Comparison of ENCODE assay signal across 7 cellular contexts in the genomic region with DNA sequence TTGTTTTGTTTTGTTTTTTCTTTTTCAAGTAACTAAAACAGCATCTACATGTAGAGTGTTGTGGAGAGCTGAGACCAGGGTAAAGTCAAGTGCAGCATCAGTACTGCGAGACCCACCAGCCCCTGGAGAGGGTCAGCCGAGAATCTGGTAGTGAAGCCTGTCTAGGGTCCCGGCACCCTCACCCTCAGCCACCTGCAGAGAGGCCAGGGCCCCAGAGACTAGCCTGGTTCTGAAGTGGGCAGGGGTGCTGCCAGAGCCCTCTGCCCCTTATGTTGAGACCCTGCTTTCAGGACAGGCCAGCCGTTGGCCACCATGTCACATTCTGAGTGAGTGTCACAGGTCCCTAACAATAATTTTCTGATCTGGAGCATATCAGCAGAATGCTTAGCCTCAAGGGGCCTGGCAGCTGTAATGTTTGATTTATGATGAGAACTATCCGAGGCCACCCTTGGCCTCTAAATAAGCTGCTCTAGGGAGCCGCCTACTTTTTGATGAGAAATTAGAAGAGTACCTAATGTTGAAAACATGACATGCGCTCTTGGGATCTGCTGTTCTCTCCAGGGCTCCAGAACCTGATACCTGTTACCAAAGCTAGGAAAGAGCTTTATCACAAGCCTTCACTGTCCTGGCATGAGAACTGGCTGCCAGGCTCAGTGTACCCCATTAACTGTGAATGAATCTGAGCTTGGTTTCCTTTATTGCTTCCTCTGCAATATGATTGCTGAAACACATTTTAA.
DNase-seq lines count a peak whose midpoint lies in the region; ATAC-seq, FAIRE-seq and TF ChIP-seq lines count a peak whose summit lies in the region.
"Not testable (repeated sequence)": the region's sequence is repeated elsewhere in the genome, so short reads cannot be mapped to it uniquely, and the experiment has no call there.

No MANE protein-coding gene starts in this region.

- SMC1A ChIA-PET in GM12878 (lab: Charles Lee; ENCODE audit: uncharacterized antibody, unreplicated experiment), result not testable (repeated sequence)

- not testable (repeated sequence) for H3K27me3 ChIP-seq in HCT116 (ENCODE audit: insufficient read depth, low read length); PC-9 (ENCODE audit: insufficient read depth, low read depth); GM12878 (replicated peaks in 1 of 2; ENCODE audit: control insufficient read depth in 2 of 2, insufficient read depth in 2 of 2, low read length in 1 of 2); left ventricle myocardium inferior (ENCODE audit: low read depth); skeletal muscle tissue (ENCODE audit: control insufficient read depth in 3 of 3, insufficient read depth in 3 of 3, low read length in 3 of 3)

- not testable (repeated sequence) for H3K36me3 ChIP-seq in HCT116 (ENCODE audit: control insufficient read depth in 1 of 2, insufficient read depth in 2 of 2, low read length in 2 of 2); GM12878 (ENCODE audit: control insufficient read depth in 2 of 2, insufficient read depth in 2 of 2, low read length in 1 of 2); skeletal muscle tissue (ENCODE audit: control insufficient read depth in 3 of 3, insufficient read depth in 3 of 3, low read length in 3 of 3)
- H3K36me3 ChIP-seq in PC-9 (ENCODE audit: low read depth) (peaks cover 47% of the 10 kb centered on the region), left ventricle myocardium inferior (peaks cover 21% of the 10 kb centered on the region)

- not testable (repeated sequence) for H4K20me1 ChIP-seq in HCT116 (ENCODE audit: insufficient read depth); PC-9 (ENCODE audit: insufficient read depth); GM12878 (ENCODE audit: control insufficient read depth, insufficient read depth)

- H3K79me2 ChIP-seq in HCT116 (ENCODE audit: insufficient read depth, low read length); GM12878 (ENCODE audit: control insufficient read depth, insufficient read depth, low read length): not testable (repeated sequence)
- peaks cover 83% of the 10 kb centered on the region for H3K79me2 ChIP-seq in PC-9 (ENCODE audit: low read depth)

- H3K4me2 ChIP-seq in HCT116 (ENCODE audit: low read length); PC-9; GM12878 (ENCODE audit: control insufficient read depth, insufficient read depth): not testable (repeated sequence)

- TSS peak; percentile 18 for BruUV-seq in HCT116 (replicated peaks; lab: Mats Ljungman, UMichigan)
- not testable (repeated sequence) for BruUV-seq in PC-9 (replicated peaks; lab: Mats Ljungman, UMichigan)
- TSS peak; percentile 29 for BruUV-seq in GM12878 (replicated peaks; lab: Mats Ljungman, UMichigan)

- not testable (repeated sequence) for DNase-seq in HCT116 (ENCODE audit: low read depth, low spot score); GM12878 (ENCODE audit: low read depth, low spot score); chondrocyte (ENCODE audit: low spot score); left ventricle myocardium inferior; neural crest cell (ENCODE audit: low read depth, low spot score)
- DNase-seq in PC-9, result peak in 1 of 2 experiments; percentile 28

- H3K9me2 ChIP-seq in HCT116 (ENCODE audit: insufficient read depth); PC-9 (ENCODE audit: insufficient read depth): not testable (repeated sequence)

- peaks cover 50% of the 10 kb centered on the region for H3F3A ChIP-seq in PC-9 (ENCODE audit: insufficient read depth, low read depth)

- not testable (repeated sequence) for H3K27me3 Mint-ChIP-seq in chondrocyte (ENCODE audit: low read depth); neural crest cell (ENCODE audit: low read depth)

- not testable (repeated sequence) for TF ChIP-seq EP300 in GM12878 (IDR thresholded peaks at IDR 0.05; ENCODE audit: borderline replicate concordance in 1 of 2, control insufficient read depth in 1 of 2, low read depth in 2 of 2, low read length in 2 of 2)

- H3K9me3 ChIP-seq in HCT116 (ENCODE audit: control insufficient read depth in 1 of 2, insufficient read depth in 1 of 2, low read depth in 1 of 2, low read length in 2 of 2); PC-9 (ENCODE audit: insufficient read depth, low read depth); GM12878 (replicated peaks; ENCODE audit: control insufficient read depth, insufficient read depth, low read length); left ventricle myocardium inferior (replicated peaks); skeletal muscle tissue (ENCODE audit: control insufficient read depth in 3 of 3, low read length in 3 of 3): not testable (repeated sequence)

- POLR2A ChIA-PET in HCT116 (lab: Charles Lee); PC-9 (lab: Charles Lee; ENCODE audit: unreplicated experiment); GM12878 (lab: Charles Lee): not testable (repeated sequence)

- intact Hi-C loops in HCT116 (cut with micrococcal nuclease); PC-9 (cut with micrococcal nuclease; ENCODE audit: unreplicated experiment); GM12878 (cut with micrococcal nuclease; ENCODE audit: unreplicated experiment); left ventricle myocardium inferior (cut with micrococcal nuclease): not testable (repeated sequence)

- not testable (repeated sequence) for TF ChIP-seq CTCF in HCT116 (IDR thresholded peaks at IDR 0.05 in 2 of 3, conservative IDR thresholded peaks at IDR 0.05 in 1 of 3; ENCODE audit: borderline replicate concordance in 1 of 3, insufficient read depth in 1 of 3, low read depth in 2 of 3, low read length in 2 of 3); PC-9 (conservative IDR thresholded peaks at IDR 0.05); GM12878 (IDR thresholded peaks at IDR 0.05 in 2 of 3, conservative IDR thresholded peaks at IDR 0.05 in 1 of 3; ENCODE audit: control insufficient read depth in 2 of 3, extremely low read depth in 1 of 3, insufficient read depth in 1 of 3, low read depth in 3 of 3, low read length in 3 of 3); chondrocyte (IDR thresholded peaks at IDR 0.05); left ventricle myocardium inferior (IDR thresholded peaks at IDR 0.05; ENCODE audit: borderline replicate concordance); neural crest cell (conservative IDR thresholded peaks at IDR 0.05)

- FAIRE-seq in GM12878 (lab: Jason Lieb, UNC), result not testable (repeated sequence)

- 98% methylated on average over 7 of the region's 7 CpGs for WGBS in GM12878 (ENCODE audit: insufficient coverage, insufficient replicate concordance, low lambda C conversion rate, missing lambda C conversion rate)

- TF ChIP-seq POLR2A in HCT116 (IDR thresholded peaks at IDR 0.05; ENCODE audit: borderline replicate concordance, extremely low read depth, insufficient read depth, insufficient read length); GM12878 (IDR thresholded peaks at IDR 0.05; ENCODE audit: low read depth, low read length): not testable (repeated sequence)

- not testable (repeated sequence) for H3K9ac ChIP-seq in HCT116 (ENCODE audit: low read length); GM12878 (ENCODE audit: control insufficient read depth, insufficient read depth, low read length)
- peak overlapping the region in 1 of 3 donors; percentile 63 for H3K9ac ChIP-seq in skeletal muscle tissue (ENCODE audit: low read depth in 1 of 3, low read length in 3 of 3)

- not testable (repeated sequence) for H3K4me3 ChIP-seq in HCT116 (replicated peaks in 1 of 2; ENCODE audit: low read depth in 1 of 2, low read length in 2 of 2); PC-9; GM12878; left ventricle myocardium inferior; skeletal muscle tissue (ENCODE audit: low read length in 3 of 3)

- peaks cover 12 to 23% of the 10 kb centered on the region in 2 experiments for H3K4me1 ChIP-seq in HCT116 (ENCODE audit: control insufficient read depth in 1 of 2, insufficient read depth in 2 of 2, low read length in 2 of 2)
- peaks cover 62% of the 10 kb centered on the region for H3K4me1 ChIP-seq in PC-9 (replicated peaks; ENCODE audit: insufficient read depth)
- not testable (repeated sequence) for H3K4me1 ChIP-seq in GM12878 (ENCODE audit: control insufficient read depth, insufficient read depth, low read length)
- peaks cover 66% of the 10 kb centered on the region for H3K4me1 ChIP-seq in left ventricle myocardium inferior
- H3K4me1 ChIP-seq in skeletal muscle tissue (ENCODE audit: control insufficient read depth in 3 of 3, insufficient read depth in 3 of 3, low read length in 3 of 3), result peaks cover 35 to 52% (median 44%) of the 10 kb centered on the region in 3 donors

- RAD21 ChIA-PET in HCT116 (lab: Charles Lee; ENCODE audit: low non-redundant PET in 1 of 2, low total read pairs in 2 of 2, uncharacterized antibody in 2 of 2, unreplicated experiment in 2 of 2); GM12878 (lab: Charles Lee; ENCODE audit: unreplicated experiment): not testable (repeated sequence)

- not testable (repeated sequence) for H3K27ac ChIP-seq in HCT116 (ENCODE audit: low read depth, low read length); GM12878 (ENCODE audit: control insufficient read depth, insufficient read depth)
- H3K27ac ChIP-seq in PC-9 (peak overlapping the region; percentile 13; the same call in 1 of the 2 replicates), left ventricle myocardium inferior (replicated peaks) (peak overlapping the region; percentile 51), skeletal muscle tissue (ENCODE audit: low read depth, low read length) (peak overlapping the region; percentile 62)

- in situ Hi-C loops in GM12878 (cut with MboI), result not testable (repeated sequence)

- peak overlapping the region; percentile 52 for H3K27ac Mint-ChIP-seq in chondrocyte (ENCODE audit: unreplicated experiment)
- H3K27ac Mint-ChIP-seq in neural crest cell (ENCODE audit: unreplicated experiment), result peak overlapping the region; percentile 2

- TF ChIP-seq RAD21 in HCT116 (IDR thresholded peaks at IDR 0.05; ENCODE audit: low read depth); GM12878 (IDR thresholded peaks at IDR 0.05; ENCODE audit: insufficient read depth, low read depth, low read length): not testable (repeated sequence)

- CTCF ChIA-PET in HCT116 (lab: Charles Lee); PC-9 (lab: Charles Lee); GM12878 (lab: Yijun Ruan, JAX): not testable (repeated sequence)

- not testable (repeated sequence) for H3K9me3 Mint-ChIP-seq in chondrocyte (ENCODE audit: low read depth); neural crest cell

- H3K4me1 Mint-ChIP-seq in chondrocyte (ENCODE audit: low read depth) (peaks cover 12% of the 10 kb centered on the region), neural crest cell (peaks cover 34% of the 10 kb centered on the region)

- ATAC-seq in HCT116, GM12878: not testable (repeated sequence)

- H3K36me3 Mint-ChIP-seq in chondrocyte (ENCODE audit: low read depth) (peaks cover 22% of the 10 kb centered on the region), neural crest cell (ENCODE audit: low read depth) (peaks cover 13% of the 10 kb centered on the region)

- H3K4me3 Mint-ChIP-seq in chondrocyte (ENCODE audit: unreplicated experiment); neural crest cell: not testable (repeated sequence)

- not testable (repeated sequence) for H2AFZ ChIP-seq in HCT116 (ENCODE audit: low read depth, low read length, poor library complexity, severe bottlenecking); PC-9; GM12878 (ENCODE audit: control insufficient read depth, low read depth, low read length)
